Comparison of ENCODE assay signal across 1 cellular context in the genomic region with DNA sequence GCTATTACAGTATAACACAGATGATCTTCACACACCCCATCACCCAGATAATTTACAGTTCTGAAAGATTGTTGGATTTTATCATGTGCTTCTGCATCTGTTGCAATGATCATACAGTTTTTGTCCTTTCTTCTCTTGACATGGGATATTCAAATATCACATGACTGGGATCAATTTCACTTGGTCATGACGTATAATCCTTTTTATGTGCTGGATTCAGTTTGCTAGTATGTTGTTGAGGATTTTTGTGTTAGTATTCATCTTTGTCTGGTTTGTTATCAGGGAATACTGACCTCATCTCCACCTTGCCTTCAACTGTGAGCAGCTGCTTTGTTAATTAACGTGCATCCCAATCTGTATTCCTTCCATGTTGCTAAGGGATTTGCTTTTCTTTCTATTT.
A peak's percentile ranks its signal among the peaks of the same experiment; 100 is the strongest.
TF ChIP-seq lines count a peak whose summit lies in the region.

No MANE protein-coding gene starts in this region.

TF ChIP-seq in HEK293, 187 proteins besides CTCF, POLR2A, EP300 and RAD21 (continued from another document):
- TF ChIP-seq, protein P1, sequence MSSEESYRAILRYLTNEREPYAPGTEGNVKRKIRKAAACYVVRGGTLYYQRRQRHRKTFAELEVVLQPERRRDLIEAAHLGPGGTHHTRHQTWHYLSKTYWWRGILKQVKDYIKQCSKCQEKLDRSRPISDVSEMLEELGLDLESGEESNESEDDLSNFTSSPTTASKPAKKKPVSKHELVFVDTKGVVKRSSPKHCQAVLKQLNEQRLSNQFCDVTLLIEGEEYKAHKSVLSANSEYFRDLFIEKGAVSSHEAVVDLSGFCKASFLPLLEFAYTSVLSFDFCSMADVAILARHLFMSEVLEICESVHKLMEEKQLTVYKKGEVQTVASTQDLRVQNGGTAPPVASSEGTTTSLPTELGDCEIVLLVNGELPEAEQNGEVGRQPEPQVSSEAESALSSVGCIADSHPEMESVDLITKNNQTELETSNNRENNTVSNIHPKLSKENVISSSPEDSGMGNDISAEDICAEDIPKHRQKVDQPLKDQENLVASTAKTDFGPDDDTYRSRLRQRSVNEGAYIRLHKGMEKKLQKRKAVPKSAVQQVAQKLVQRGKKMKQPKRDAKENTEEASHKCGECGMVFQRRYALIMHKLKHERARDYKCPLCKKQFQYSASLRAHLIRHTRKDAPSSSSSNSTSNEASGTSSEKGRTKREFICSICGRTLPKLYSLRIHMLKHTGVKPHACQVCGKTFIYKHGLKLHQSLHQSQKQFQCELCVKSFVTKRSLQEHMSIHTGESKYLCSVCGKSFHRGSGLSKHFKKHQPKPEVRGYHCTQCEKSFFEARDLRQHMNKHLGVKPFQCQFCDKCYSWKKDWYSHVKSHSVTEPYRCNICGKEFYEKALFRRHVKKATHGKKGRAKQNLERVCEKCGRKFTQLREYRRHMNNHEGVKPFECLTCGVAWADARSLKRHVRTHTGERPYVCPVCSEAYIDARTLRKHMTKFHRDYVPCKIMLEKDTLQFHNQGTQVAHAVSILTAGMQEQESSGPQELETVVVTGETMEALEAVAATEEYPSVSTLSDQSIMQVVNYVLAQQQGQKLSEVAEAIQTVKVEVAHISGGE (tag by site-specific recombination; conservative IDR thresholded peaks at IDR 0.05; ENCODE audit: low read depth): no peak
- TF ChIP-seq ZNF37A (tag by site-specific recombination; IDR thresholded peaks at IDR 0.05) (no peak), ZNF19 (tag by site-specific recombination; IDR thresholded peaks at IDR 0.05; ENCODE audit: low read depth) (no peak), TCF7L2 (IDR thresholded peaks at IDR 0.05; ENCODE audit: borderline replicate concordance, low read depth, low read length) (no peak), SCRT2 (tag by site-specific recombination; IDR thresholded peaks at IDR 0.05) (no peak), ZFHX2 (tag by site-specific recombination; conservative IDR thresholded peaks at IDR 0.05) (no peak), ZNF521 (tag by site-specific recombination; IDR thresholded peaks at IDR 0.05) (no peak), ZFP41 (tag by site-specific recombination; IDR thresholded peaks at IDR 0.05; ENCODE audit: borderline replicate concordance) (no peak), ZNF654 (tag by site-specific recombination; IDR thresholded peaks at IDR 0.05; ENCODE audit: low read depth) (no peak), ZNF529 (tag by site-specific recombination; IDR thresholded peaks at IDR 0.05; ENCODE audit: insufficient replicate concordance) (no peak), HOXA7 (CRISPR knock-in tag; IDR thresholded peaks at IDR 0.05; ENCODE audit: borderline replicate concordance) (no peak), ZNF416 (tag by site-specific recombination; IDR thresholded peaks at IDR 0.05) (no peak), ZNF169 (tag by site-specific recombination; IDR thresholded peaks at IDR 0.05) (no peak)
- TF ChIP-seq, protein P2, sequence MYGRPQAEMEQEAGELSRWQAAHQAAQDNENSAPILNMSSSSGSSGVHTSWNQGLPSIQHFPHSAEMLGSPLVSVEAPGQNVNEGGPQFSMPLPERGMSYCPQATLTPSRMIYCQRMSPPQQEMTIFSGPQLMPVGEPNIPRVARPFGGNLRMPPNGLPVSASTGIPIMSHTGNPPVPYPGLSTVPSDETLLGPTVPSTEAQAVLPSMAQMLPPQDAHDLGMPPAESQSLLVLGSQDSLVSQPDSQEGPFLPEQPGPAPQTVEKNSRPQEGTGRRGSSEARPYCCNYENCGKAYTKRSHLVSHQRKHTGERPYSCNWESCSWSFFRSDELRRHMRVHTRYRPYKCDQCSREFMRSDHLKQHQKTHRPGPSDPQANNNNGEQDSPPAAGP (tag by site-specific recombination; IDR thresholded peaks at IDR 0.05): no peak
- TF ChIP-seq, protein P3, sequence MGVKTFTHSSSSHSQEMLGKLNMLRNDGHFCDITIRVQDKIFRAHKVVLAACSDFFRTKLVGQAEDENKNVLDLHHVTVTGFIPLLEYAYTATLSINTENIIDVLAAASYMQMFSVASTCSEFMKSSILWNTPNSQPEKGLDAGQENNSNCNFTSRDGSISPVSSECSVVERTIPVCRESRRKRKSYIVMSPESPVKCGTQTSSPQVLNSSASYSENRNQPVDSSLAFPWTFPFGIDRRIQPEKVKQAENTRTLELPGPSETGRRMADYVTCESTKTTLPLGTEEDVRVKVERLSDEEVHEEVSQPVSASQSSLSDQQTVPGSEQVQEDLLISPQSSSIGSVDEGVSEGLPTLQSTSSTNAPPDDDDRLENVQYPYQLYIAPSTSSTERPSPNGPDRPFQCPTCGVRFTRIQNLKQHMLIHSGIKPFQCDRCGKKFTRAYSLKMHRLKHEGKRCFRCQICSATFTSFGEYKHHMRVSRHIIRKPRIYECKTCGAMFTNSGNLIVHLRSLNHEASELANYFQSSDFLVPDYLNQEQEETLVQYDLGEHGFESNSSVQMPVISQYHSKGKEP (tag by site-specific recombination; IDR thresholded peaks at IDR 0.05): no peak
- TF ChIP-seq, protein P4, sequence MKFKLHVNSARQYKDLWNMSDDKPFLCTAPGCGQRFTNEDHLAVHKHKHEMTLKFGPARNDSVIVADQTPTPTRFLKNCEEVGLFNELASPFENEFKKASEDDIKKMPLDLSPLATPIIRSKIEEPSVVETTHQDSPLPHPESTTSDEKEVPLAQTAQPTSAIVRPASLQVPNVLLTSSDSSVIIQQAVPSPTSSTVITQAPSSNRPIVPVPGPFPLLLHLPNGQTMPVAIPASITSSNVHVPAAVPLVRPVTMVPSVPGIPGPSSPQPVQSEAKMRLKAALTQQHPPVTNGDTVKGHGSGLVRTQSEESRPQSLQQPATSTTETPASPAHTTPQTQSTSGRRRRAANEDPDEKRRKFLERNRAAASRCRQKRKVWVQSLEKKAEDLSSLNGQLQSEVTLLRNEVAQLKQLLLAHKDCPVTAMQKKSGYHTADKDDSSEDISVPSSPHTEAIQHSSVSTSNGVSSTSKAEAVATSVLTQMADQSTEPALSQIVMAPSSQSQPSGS (tag by site-specific recombination; IDR thresholded peaks at IDR 0.05; ENCODE audit: low read depth): no peak
- TF ChIP-seq, protein P5, sequence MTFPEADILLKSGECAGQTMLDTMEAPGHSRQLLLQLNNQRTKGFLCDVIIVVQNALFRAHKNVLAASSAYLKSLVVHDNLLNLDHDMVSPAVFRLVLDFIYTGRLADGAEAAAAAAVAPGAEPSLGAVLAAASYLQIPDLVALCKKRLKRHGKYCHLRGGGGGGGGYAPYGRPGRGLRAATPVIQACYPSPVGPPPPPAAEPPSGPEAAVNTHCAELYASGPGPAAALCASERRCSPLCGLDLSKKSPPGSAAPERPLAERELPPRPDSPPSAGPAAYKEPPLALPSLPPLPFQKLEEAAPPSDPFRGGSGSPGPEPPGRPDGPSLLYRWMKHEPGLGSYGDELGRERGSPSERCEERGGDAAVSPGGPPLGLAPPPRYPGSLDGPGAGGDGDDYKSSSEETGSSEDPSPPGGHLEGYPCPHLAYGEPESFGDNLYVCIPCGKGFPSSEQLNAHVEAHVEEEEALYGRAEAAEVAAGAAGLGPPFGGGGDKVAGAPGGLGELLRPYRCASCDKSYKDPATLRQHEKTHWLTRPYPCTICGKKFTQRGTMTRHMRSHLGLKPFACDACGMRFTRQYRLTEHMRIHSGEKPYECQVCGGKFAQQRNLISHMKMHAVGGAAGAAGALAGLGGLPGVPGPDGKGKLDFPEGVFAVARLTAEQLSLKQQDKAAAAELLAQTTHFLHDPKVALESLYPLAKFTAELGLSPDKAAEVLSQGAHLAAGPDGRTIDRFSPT (tag by site-specific recombination; IDR thresholded peaks at IDR 0.05): no peak
- TF ChIP-seq, protein P6, sequence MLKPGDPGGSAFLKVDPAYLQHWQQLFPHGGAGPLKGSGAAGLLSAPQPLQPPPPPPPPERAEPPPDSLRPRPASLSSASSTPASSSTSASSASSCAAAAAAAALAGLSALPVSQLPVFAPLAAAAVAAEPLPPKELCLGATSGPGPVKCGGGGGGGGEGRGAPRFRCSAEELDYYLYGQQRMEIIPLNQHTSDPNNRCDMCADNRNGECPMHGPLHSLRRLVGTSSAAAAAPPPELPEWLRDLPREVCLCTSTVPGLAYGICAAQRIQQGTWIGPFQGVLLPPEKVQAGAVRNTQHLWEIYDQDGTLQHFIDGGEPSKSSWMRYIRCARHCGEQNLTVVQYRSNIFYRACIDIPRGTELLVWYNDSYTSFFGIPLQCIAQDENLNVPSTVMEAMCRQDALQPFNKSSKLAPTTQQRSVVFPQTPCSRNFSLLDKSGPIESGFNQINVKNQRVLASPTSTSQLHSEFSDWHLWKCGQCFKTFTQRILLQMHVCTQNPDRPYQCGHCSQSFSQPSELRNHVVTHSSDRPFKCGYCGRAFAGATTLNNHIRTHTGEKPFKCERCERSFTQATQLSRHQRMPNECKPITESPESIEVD (tag by site-specific recombination; IDR thresholded peaks at IDR 0.05): peak; percentile 65
